ENCODE assay signal across 13 cellular contexts in the genomic region with DNA sequence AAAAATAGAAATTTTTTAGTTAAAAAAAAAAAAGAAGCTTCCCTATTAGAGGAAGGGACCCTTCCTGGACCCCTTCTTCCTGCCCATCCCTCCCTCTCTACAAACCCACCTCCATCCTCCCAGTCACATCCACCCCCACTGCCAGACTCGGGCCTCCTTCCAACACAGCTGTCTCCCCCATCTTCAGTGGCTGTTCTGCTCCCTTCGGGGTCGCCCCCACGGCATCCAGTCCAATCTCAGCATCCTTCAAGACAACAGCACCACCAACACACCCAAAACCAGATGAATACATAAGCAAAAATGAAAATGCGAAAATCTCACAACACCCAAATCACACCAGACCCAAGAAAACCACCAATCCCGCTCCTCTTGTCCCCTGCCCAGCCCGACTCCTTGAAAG. TPM values are rescaled to one million over a fixed set of nuclear protein-coding genes. Genes with fewer than 3 reads are reported as not detected.
DNase-seq lines count a peak whose midpoint lies in the region; ATAC-seq and TF ChIP-seq lines count a peak whose summit lies in the region.
"Had no signal": no experiment of that assay in that cellular context is flagged by ENCODE, and none has a peak within 500 bp of the region (broad histone marks: within the 10 kb centered on the region; RNA-seq: fewer than 3 reads in every experiment).

No MANE protein-coding gene starts in this region.

- no peak for DNase-seq in activated naive CD4-positive, alpha-beta T cell treated with anti-CD3 and anti-CD28 coated beads, Interleukin-2, amount 10 ng/mL, durations not matched to agents 7 days and 5 days
- DNase-seq in activated naive CD4-positive, alpha-beta T cell treated with anti-CD3 and anti-CD28 coated beads, Interleukin-2, amount 50 U/mL, for 16 hours = no peak
- DNase-seq in activated CD8-positive, alpha-beta T cell treated with anti-CD3 and anti-CD28 coated beads for 36 hours = no peak
- no peak for DNase-seq in endothelial cell (ENCODE audit: low spot score)
- DNase-seq in OCI-LY7 (ENCODE audit: low spot score) = no peak
- DNase-seq in activated gamma-delta T cell (lab: John Stamatoyannopoulos, UW) = no peak
- DNase-seq: activated effector memory CD4-positive, alpha-beta T cell treated with Interleukin-2 at 50 U/mL for 16 hours; NCI-H446; OCI-M1 had no signal

- H3K4me3 ChIP-seq in OCI-LY7 (ENCODE audit: low read depth, low read length, poor library complexity, severe bottlenecking) = no peak overlapping the region

- intact Hi-C loops in activated CD8-positive, alpha-beta T cell treated with anti-CD3 and anti-CD28 coated beads for 36 hours (cut with micrococcal nuclease) = no loop called here
- intact Hi-C loops in OCI-LY7 (cut with micrococcal nuclease; ENCODE audit: unreplicated experiment) = no loop called here

- no TSS peak for BruUV-seq in OCI-LY7 (replicated peaks; lab: Mats Ljungman, UMichigan)

- no peaks in the 10 kb centered on the region for H3K4me1 ChIP-seq in OCI-LY7 (ENCODE audit: insufficient read depth, low read length, poor library complexity, severe bottlenecking)

- H3K4me1 Mint-ChIP-seq in activated naive CD4-positive, alpha-beta T cell treated with anti-CD3 and anti-CD28 coated beads, Interleukin-2, amount 10 ng/mL, durations not matched to agents 7 days and 5 days = peaks cover 54% of the 10 kb centered on the region
- H3K4me1 Mint-ChIP-seq in activated CD8-positive, alpha-beta T cell treated with anti-CD3 and anti-CD28 coated beads for 36 hours (ENCODE audit: low read depth) = peaks cover 27% of the 10 kb centered on the region
- H3K4me1 Mint-ChIP-seq in endothelial cell (ENCODE audit: unreplicated experiment) = peaks cover 9% of the 10 kb centered on the region

- H3K36me3 Mint-ChIP-seq in activated naive CD4-positive, alpha-beta T cell treated with anti-CD3 and anti-CD28 coated beads, Interleukin-2, amount 10 ng/mL, durations not matched to agents 7 days and 5 days = peaks cover 1% of the 10 kb centered on the region
- H3K36me3 Mint-ChIP-seq in activated CD8-positive, alpha-beta T cell treated with anti-CD3 and anti-CD28 coated beads for 36 hours (ENCODE audit: low read depth) = no peaks in the 10 kb centered on the region
- no peaks in the 10 kb centered on the region for H3K36me3 Mint-ChIP-seq in endothelial cell (ENCODE audit: low read depth, unreplicated experiment)

- no peak overlapping the region for H3K4me2 ChIP-seq in OCI-LY7 (ENCODE audit: low read length)
- H3K4me2 ChIP-seq: SK-N-SH had no signal

- peak; percentile 26 for ATAC-seq in activated CD8-positive, alpha-beta T cell treated with anti-CD3 and anti-CD28 coated beads for 36 hours
- ATAC-seq in GM18502 (IDR thresholded peaks at IDR 0.05; ENCODE audit: poor library complexity, unreplicated experiment) = no peak

- no peaks in the 10 kb centered on the region for H3K9me2 ChIP-seq in OCI-LY7 (ENCODE audit: insufficient read depth, low read length)
- H3K9me2 ChIP-seq: SK-N-SH had no signal

- H3K4me3 Mint-ChIP-seq in activated naive CD4-positive, alpha-beta T cell treated with anti-CD3 and anti-CD28 coated beads, Interleukin-2, amount 10 ng/mL, durations not matched to agents 7 days and 5 days = peak overlapping the region; percentile 1
- no peak overlapping the region for H3K4me3 Mint-ChIP-seq in activated CD8-positive, alpha-beta T cell treated with anti-CD3 and anti-CD28 coated beads for 36 hours
- no peak overlapping the region for H3K4me3 Mint-ChIP-seq in endothelial cell (ENCODE audit: unreplicated experiment)

- no peaks in the 10 kb centered on the region for H3K9me3 ChIP-seq in OCI-LY7 (ENCODE audit: low read length)
- H3K9me3 ChIP-seq: SK-N-SH had no signal

- H3K27me3 Mint-ChIP-seq in activated naive CD4-positive, alpha-beta T cell treated with anti-CD3 and anti-CD28 coated beads, Interleukin-2, amount 10 ng/mL, durations not matched to agents 7 days and 5 days = peaks cover 7% of the 10 kb centered on the region
- no peaks in the 10 kb centered on the region for H3K27me3 Mint-ChIP-seq in activated CD8-positive, alpha-beta T cell treated with anti-CD3 and anti-CD28 coated beads for 36 hours
- H3K27me3 Mint-ChIP-seq in endothelial cell (ENCODE audit: unreplicated experiment) = peaks cover 12% of the 10 kb centered on the region

- H4K20me1 ChIP-seq in OCI-LY7 (ENCODE audit: insufficient read depth, low read length) = no peaks in the 10 kb centered on the region

- H3K79me2 ChIP-seq in OCI-LY7 (ENCODE audit: insufficient read depth, low read depth, low read length) = no peaks in the 10 kb centered on the region

- no peak for TF ChIP-seq CTCF in activated CD8-positive, alpha-beta T cell treated with anti-CD3 and anti-CD28 coated beads for 36 hours (IDR thresholded peaks at IDR 0.05)
- TF ChIP-seq CTCF in endothelial cell (IDR thresholded peaks at IDR 0.05; ENCODE audit: unreplicated experiment) (no peak), OCI-LY7 (conservative IDR thresholded peaks at IDR 0.05; ENCODE audit: low read length) (no peak)

- peak overlapping the region; percentile 90 for H3K27ac Mint-ChIP-seq in activated naive CD4-positive, alpha-beta T cell treated with anti-CD3 and anti-CD28 coated beads, Interleukin-2, amount 10 ng/mL, durations not matched to agents 7 days and 5 days
- H3K27ac Mint-ChIP-seq in activated CD8-positive, alpha-beta T cell treated with anti-CD3 and anti-CD28 coated beads for 36 hours = peak overlapping the region; percentile 80
- H3K27ac Mint-ChIP-seq in endothelial cell (ENCODE audit: unreplicated experiment) = peak overlapping the region; percentile 33

- H3K27ac ChIP-seq in temporal lobe (ENCODE audit: low read depth, low read length) (peak overlapping the region; percentile 36), OCI-LY7 (ENCODE audit: low read depth, low read length, poor library complexity, severe bottlenecking) (no peak overlapping the region)
- H3K27ac ChIP-seq: VCaP had no signal

- CTCF ChIA-PET in activated naive CD4-positive, alpha-beta T cell treated with anti-CD3 and anti-CD28 coated beads, Interleukin-2, amount 10 ng/mL, durations not matched to agents 7 days and 5 days (lab: Charles Lee) = interaction anchor here (2.3 to 15.3 kb wide), 3 partner anchors 9 to 39 kb away, joined by 12 to 205 read pairs (median 30); no protein-coding TSS in a partner anchor
- CTCF ChIA-PET in activated CD8-positive, alpha-beta T cell treated with anti-CD3 and anti-CD28 coated beads for 36 hours (lab: Charles Lee) = interaction anchor here (1.5 to 5.3 kb wide), 5 partner anchors 9 to 53 kb away, joined by 9 to 46 read pairs (median 23); a partner anchor contains a TSS
- CTCF ChIA-PET in OCI-LY7 (lab: Charles Lee; ENCODE audit: unreplicated experiment) = no interaction called here

- H3K9me3 Mint-ChIP-seq in activated naive CD4-positive, alpha-beta T cell treated with anti-CD3 and anti-CD28 coated beads, Interleukin-2, amount 10 ng/mL, durations not matched to agents 7 days and 5 days = no peaks in the 10 kb centered on the region
- H3K9me3 Mint-ChIP-seq in activated CD8-positive, alpha-beta T cell treated with anti-CD3 and anti-CD28 coated beads for 36 hours = no peaks in the 10 kb centered on the region
- no peaks in the 10 kb centered on the region for H3K9me3 Mint-ChIP-seq in endothelial cell (ENCODE audit: unreplicated experiment)

- no peaks in the 10 kb centered on the region for H3K36me3 ChIP-seq in OCI-LY7 (ENCODE audit: insufficient read depth, low read length)

- POLR2A ChIA-PET in activated CD8-positive, alpha-beta T cell treated with anti-CD3 and anti-CD28 coated beads for 36 hours (lab: Charles Lee) = interaction anchor here (1.3 to 4.0 kb wide), 3 partner anchors 8 to 22 kb away, joined by 3 to 37 read pairs (median 19); no protein-coding TSS in a partner anchor
- POLR2A ChIA-PET in OCI-LY7 (lab: Charles Lee) = interaction anchor here (1.1 kb wide), 1 partner anchor 17 kb away, joined by 3 read pairs; no protein-coding TSS in a partner anchor

- H2AFZ ChIP-seq in OCI-LY7 (ENCODE audit: low read length) = no peak overlapping the region

RNA-seq across cellular contexts. Expression of a gene that starts 36.7 kb away (rescaled TPM):
- total RNA-seq in activated CD8-positive, alpha-beta T cell treated with anti-CD3 and anti-CD28 coated beads for 36 hours = 10 to 100 TPM; 54.0 to 59.2 TPM
- not detected for total RNA-seq in endothelial cell (ENCODE audit: unreplicated experiment)
- total RNA-seq in temporal lobe = not detected
- total RNA-seq in OCI-LY7 (2014; rRNA removed; shearing (Covaris generic)) = not detected in 2 replicates
- total RNA-seq in OCI-LY7 (2022) = not detected in 2 replicates

RNA-seq across cellular contexts. Expression of a gene that starts 59.4 kb away (rescaled TPM):
- 10 to 100 TPM; 93.0 to 96.1 TPM for total RNA-seq in activated CD8-positive, alpha-beta T cell treated with anti-CD3 and anti-CD28 coated beads for 36 hours
- 47.5 TPM for total RNA-seq in endothelial cell (ENCODE audit: unreplicated experiment)
- 38.6 TPM for total RNA-seq in temporal lobe
- 89.6 and 117 TPM in 2 replicates for total RNA-seq in OCI-LY7 (2014; rRNA removed; shearing (Covaris generic))
- total RNA-seq in OCI-LY7 (2022) = 90.2 and 100 TPM in 2 replicates

Comparison
In these comparisons a context has a peak if more than half of its experiments do, and no peak if none do; other contexts are left out.
1. H3K27ac Mint-ChIP-seq: peak in every context shown above with its lines; median percentile 90 in activated naive CD4-positive, alpha-beta T cell treated with anti-CD3 and anti-CD28 coated beads, Interleukin-2, amount 10 ng/mL, durations not matched to agents 7 days and 5 days; 80 in activated CD8-positive, alpha-beta T cell treated with anti-CD3 and anti-CD28 coated beads for 36 hours; 33 in endothelial cell.
2. RNA of a gene that starts 36.7 kb away (total RNA-seq): 54.0 to 59.2 TPM in activated CD8-positive, alpha-beta T cell treated with anti-CD3 and anti-CD28 coated beads for 36 hours; not detected in endothelial cell (single experiment), not detected in temporal lobe (single experiment) and not detected in OCI-LY7; every median in the first group is over 10 times any median in the second.